In genomic region chr18:9474983-9475642, GRCh38 we compare ENCODE assay signal across 8 cellular contexts. TPM values are rescaled to one million over a fixed set of nuclear protein-coding genes. Genes with fewer than 3 reads are reported as not detected.
DNase-seq lines count a peak whose midpoint lies in the region; ATAC-seq and TF ChIP-seq lines count a peak whose summit lies in the region.

Gene RALBP1 (plus strand): TSS chr18:9475513. CDS start chr18:9513046, 37,533 bp downstream.

- H3K36me3 Mint-ChIP-seq in activated T-helper 1 cell treated with anti-CD3 and anti-CD28 coated beads, Interleukin-12 subunit alpha, Interleukin-12 subunit beta, Interleukin-2, Interleukin-4 antibody, amounts not matched to agents 30 ng/mL and 10 ng/mL and 1 ng/mL, durations not matched to agents 14 hours and 24 hours and 36 hours (ENCODE audit: low read depth), result peaks cover 16% of the 10 kb centered on the region

- peak in 3 of 4 donors; percentile 69 to 92 (median 78) for TF ChIP-seq POLR2A in esophagus squamous epithelium (IDR thresholded peaks at IDR 0.05)

- ATAC-seq in DND-41 (ENCODE audit: insufficient read depth, low read depth), result peak; percentile 96
- peak; percentile 93 for ATAC-seq in GM21825 (IDR thresholded peaks at IDR 0.05; ENCODE audit: unreplicated experiment)

- H3K9me2 ChIP-seq in Karpas-422 (replicated peaks; ENCODE audit: insufficient read depth, low read length), result no peaks in the 10 kb centered on the region

- WGBS in esophagus squamous epithelium, 2 donors, result 0% methylated on average over 4 to 5 of the region's 69 CpGs

- H3K9ac ChIP-seq in DND-41 (ENCODE audit: low read depth, low read length), result peak within 1 kb of the TSS; percentile 82
- H3K9ac ChIP-seq in Karpas-422 (ENCODE audit: low read length), result peak within 1 kb of the TSS; percentile 88

- intact Hi-C loops in activated T-helper 1 cell treated with anti-CD3 and anti-CD28 coated beads, Interleukin-12 subunit alpha, Interleukin-12 subunit beta, Interleukin-2, Interleukin-4 antibody, amounts not matched to agents 30 ng/mL and 10 ng/mL and 1 ng/mL, durations not matched to agents 14 hours and 24 hours and 36 hours (cut with micrococcal nuclease), result loop anchor here (1.0 to 10.0 kb wide), 11 partner anchors 41 to 1520 kb away; partner anchors contain the start of genes ANKRD12, MTCL1, NAPG and RAB12
- intact Hi-C loops in esophagus squamous epithelium (cut with DNase I), result no loop called here

- H3K27me3 ChIP-seq in DND-41 (ENCODE audit: insufficient read depth, low read length, poor library complexity) (no peaks in the 10 kb centered on the region), Karpas-422 (ENCODE audit: low read length) (no peaks in the 10 kb centered on the region), esophagus squamous epithelium (no peaks in the 10 kb centered on the region)

- peaks cover under 1% of the 10 kb centered on the region for H3K9me3 Mint-ChIP-seq in activated T-helper 1 cell treated with anti-CD3 and anti-CD28 coated beads, Interleukin-12 subunit alpha, Interleukin-12 subunit beta, Interleukin-2, Interleukin-4 antibody, amounts not matched to agents 30 ng/mL and 10 ng/mL and 1 ng/mL, durations not matched to agents 14 hours and 24 hours and 36 hours

- H4K20me1 ChIP-seq in DND-41 (ENCODE audit: insufficient read depth, low read length) (peaks cover 9% of the 10 kb centered on the region; the same call in 1 of the 2 replicates), Karpas-422 (ENCODE audit: insufficient read depth, low read depth, low read length) (no peaks in the 10 kb centered on the region)

- H2AFZ ChIP-seq in DND-41 (ENCODE audit: low read depth, low read length), result peak within 1 kb of the TSS; percentile 95
- peak within 1 kb of the TSS; percentile 91 for H2AFZ ChIP-seq in Karpas-422 (ENCODE audit: low read length)

- H3K27me3 Mint-ChIP-seq in activated T-helper 1 cell treated with anti-CD3 and anti-CD28 coated beads, Interleukin-12 subunit alpha, Interleukin-12 subunit beta, Interleukin-2, Interleukin-4 antibody, amounts not matched to agents 30 ng/mL and 10 ng/mL and 1 ng/mL, durations not matched to agents 14 hours and 24 hours and 36 hours (ENCODE audit: insufficient read depth), result peaks cover 4% of the 10 kb centered on the region

- peak; percentile 99 for DNase-seq in DND-41
- peak; percentile 99 for DNase-seq in Karpas-422
- peak; percentile 98 for DNase-seq in RPMI7951 (ENCODE audit: low read depth)
- DNase-seq in activated T-helper 1 cell treated with anti-CD3 and anti-CD28 coated beads, Interleukin-12 subunit alpha, Interleukin-12 subunit beta, Interleukin-2, Interleukin-4 antibody, amounts not matched to agents 30 ng/mL and 10 ng/mL and 1 ng/mL, durations not matched to agents 14 hours and 24 hours and 36 hours (ENCODE audit: low spot score), result peak; percentile 98
- peak; percentile 91 for DNase-seq in esophagus squamous epithelium (lab: John Stamatoyannopoulos, UW)
- peak; percentile 100 for DNase-seq in myocyte (ENCODE audit: low read depth)
- DNase-seq in stimulated activated CD8-positive, alpha-beta memory T cell treated with anti-CD3 and anti-CD28 coated beads, Interleukin-7, amount 100 ng/mL, for 48 hours (ENCODE audit: extremely low read depth in 1 of 2, low read depth in 1 of 2), result peak; percentile 99

- peak within 1 kb of the TSS; percentile 89 for H3K4me3 Mint-ChIP-seq in activated T-helper 1 cell treated with anti-CD3 and anti-CD28 coated beads, Interleukin-12 subunit alpha, Interleukin-12 subunit beta, Interleukin-2, Interleukin-4 antibody, amounts not matched to agents 30 ng/mL and 10 ng/mL and 1 ng/mL, durations not matched to agents 14 hours and 24 hours and 36 hours

- H3K4me2 ChIP-seq in DND-41 (ENCODE audit: insufficient read depth, low read length) (peak within 1 kb of the TSS; percentile 94), Karpas-422 (ENCODE audit: low read depth, low read length, poor library complexity, severe bottlenecking) (peak within 1 kb of the TSS; percentile 95)

- H3K27ac ChIP-seq in DND-41 (ENCODE audit: low read length), result peak within 1 kb of the TSS; percentile 88
- peak within 1 kb of the TSS; percentile 79 for H3K27ac ChIP-seq in Karpas-422 (ENCODE audit: low read length)
- H3K27ac ChIP-seq in esophagus squamous epithelium, result peak within 1 kb of the TSS; percentile 95 to 99 (median 98)

- TF ChIP-seq CTCF in DND-41 (IDR thresholded peaks at IDR 0.05; ENCODE audit: borderline replicate concordance, extremely low read depth, low read length, poor library complexity, severe bottlenecking) (peak; percentile 22), esophagus squamous epithelium (IDR thresholded peaks at IDR 0.05) (peak in 4 of 6 experiments; percentile 13 to 23 (median 16))

- H3K4me3 ChIP-seq in DND-41 (ENCODE audit: low read depth in 1 of 2, low read length in 2 of 2), result peak within 1 kb of the TSS; percentile 73
- peak within 1 kb of the TSS; percentile 81 for H3K4me3 ChIP-seq in Karpas-422 (ENCODE audit: low read length)
- H3K4me3 ChIP-seq in esophagus squamous epithelium, result peak within 1 kb of the TSS; percentile 86 to 99 (median 96)

- peaks cover 21% of the 10 kb centered on the region for H3K4me1 ChIP-seq in DND-41 (ENCODE audit: insufficient read depth, low read length)
- peaks cover 18% of the 10 kb centered on the region for H3K4me1 ChIP-seq in Karpas-422 (ENCODE audit: low read length)
- peaks cover 13 to 33% (median 13%) of the 10 kb centered on the region in 3 donors for H3K4me1 ChIP-seq in esophagus squamous epithelium

- H3K79me2 ChIP-seq in DND-41 (ENCODE audit: insufficient read depth, low read length) (peaks cover 48% of the 10 kb centered on the region), Karpas-422 (ENCODE audit: low read length) (peaks cover 46% of the 10 kb centered on the region)

- H3K9me3 ChIP-seq in DND-41 (ENCODE audit: insufficient read depth, low read length, severe bottlenecking) (no peaks in the 10 kb centered on the region), Karpas-422 (ENCODE audit: low read length) (peaks cover 4% of the 10 kb centered on the region), esophagus squamous epithelium (no peaks in the 10 kb centered on the region)

- peaks cover 30% of the 10 kb centered on the region for H3K4me1 Mint-ChIP-seq in activated T-helper 1 cell treated with anti-CD3 and anti-CD28 coated beads, Interleukin-12 subunit alpha, Interleukin-12 subunit beta, Interleukin-2, Interleukin-4 antibody, amounts not matched to agents 30 ng/mL and 10 ng/mL and 1 ng/mL, durations not matched to agents 14 hours and 24 hours and 36 hours (ENCODE audit: low read depth)

- peak within 1 kb of the TSS; percentile 95 for H3K27ac Mint-ChIP-seq in activated T-helper 1 cell treated with anti-CD3 and anti-CD28 coated beads, Interleukin-12 subunit alpha, Interleukin-12 subunit beta, Interleukin-2, Interleukin-4 antibody, amounts not matched to agents 30 ng/mL and 10 ng/mL and 1 ng/mL, durations not matched to agents 14 hours and 24 hours and 36 hours

- H3K36me3 ChIP-seq in DND-41 (ENCODE audit: insufficient read depth, low read length) (peaks cover 17% of the 10 kb centered on the region), Karpas-422 (ENCODE audit: insufficient read depth, low read length) (peaks cover 14% of the 10 kb centered on the region; the same call in 1 of the 2 replicates), esophagus squamous epithelium (peaks cover 0 to 18% (median 0%) of the 10 kb centered on the region in 3 donors)

RNA-seq across cellular contexts. Expression of gene RALBP1, which starts in this region (rescaled TPM):
- total RNA-seq in Karpas-422 (2014; rRNA removed; shearing (Covaris generic); ENCODE audit: low replicate concordance), result 40.4 and 45.7 TPM in 2 replicates
- total RNA-seq in RPMI7951 (2014; rRNA removed; shearing (Covaris generic)), result 38.1 and 38.5 TPM in 2 replicates
- total RNA-seq in activated T-helper 1 cell treated with anti-CD3 and anti-CD28 coated beads, Interleukin-12 subunit alpha, Interleukin-12 subunit beta, Interleukin-2, Interleukin-4 antibody, amounts not matched to agents 30 ng/mL and 10 ng/mL and 1 ng/mL, durations not matched to agents 14 hours and 24 hours and 36 hours, result 40.9 and 42.4 TPM in 2 replicates
- total RNA-seq in esophagus squamous epithelium (100 to 1,000 TPM in 1 of 4 donors, 10 to 100 TPM in 3; 74.0 to 105 (median 84.1) TPM), myocyte (73.8 and 83.5 TPM in 2 replicates)
- polyA plus RNA-seq in myocyte (2012), result 39.3 TPM

Comparison
In these comparisons a context has a peak if more than half of its experiments do, and no peak if none do; other contexts are left out.
1. Peak in every context shown above with its lines: DNase-seq, ATAC-seq, H3K4me3 ChIP-seq and H3K27ac ChIP-seq.